Comparison of ENCODE assay signal across 25 cellular contexts in the genomic region with DNA sequence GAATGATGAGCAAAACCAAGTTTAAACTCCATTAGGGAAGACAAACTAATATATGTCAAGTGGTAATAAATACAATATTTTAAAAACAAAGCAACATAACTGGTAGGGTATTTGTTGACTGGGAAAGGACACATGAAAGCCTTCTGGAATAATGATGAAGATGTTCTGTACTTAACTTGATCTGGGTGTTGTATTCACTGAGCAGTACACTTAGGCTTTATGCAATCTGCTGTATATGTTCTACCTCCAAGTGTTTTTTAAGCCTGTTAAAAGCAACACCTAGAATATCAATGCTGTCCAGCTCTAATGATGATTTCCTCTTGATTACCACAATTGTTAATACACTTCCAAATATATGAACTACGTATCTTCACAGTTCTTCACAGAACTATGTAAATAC.
"Had no signal": no experiment of that assay in that cellular context is flagged by ENCODE, and none has a peak within 500 bp of the region (broad histone marks: within the 10 kb centered on the region; RNA-seq: fewer than 3 reads in every experiment).

No MANE protein-coding gene starts in this region.

- FAIRE-seq: HTR-8/SVneo, K562, RCC 7860 had no signal

- H3K9ac ChIP-seq: KMS-11 had no signal

- DNase-seq: Kasumi-1, MM.1S, NCI-H1092 treated with DMSO at 0.1 percent for 48 hours, NCI-H1436, NCI-H187, NCI-H2029, NCI-H2081 treated with DMSO at 0.1 percent for 48 hours, NCI-H2171, NCI-H226, NCI-H446, NCI-H510A, NCI-H524 treated with DMSO at 0.1 percent for 48 hours, NCI-H69, NCI-H774, Right ventricle myocardium superior, RPMI8226, SIG-M5 had no signal

- H3K27me3 ChIP-seq: SJSA1 had no signal

- H3K27ac Mint-ChIP-seq: IgD-negative memory B cell had no signal

- H3K27ac ChIP-seq: HL-60, KMS-11, SJSA1, SK-N-MC had no signal

- H3K4me3 ChIP-seq: K562, SJSA1, SK-N-MC had no signal

- H3K27me3 Mint-ChIP-seq: IgD-negative memory B cell had no signal

- ATAC-seq: K562 had no signal

- H3K4me2 ChIP-seq: KMS-11 had no signal
